In the genomic region with DNA sequence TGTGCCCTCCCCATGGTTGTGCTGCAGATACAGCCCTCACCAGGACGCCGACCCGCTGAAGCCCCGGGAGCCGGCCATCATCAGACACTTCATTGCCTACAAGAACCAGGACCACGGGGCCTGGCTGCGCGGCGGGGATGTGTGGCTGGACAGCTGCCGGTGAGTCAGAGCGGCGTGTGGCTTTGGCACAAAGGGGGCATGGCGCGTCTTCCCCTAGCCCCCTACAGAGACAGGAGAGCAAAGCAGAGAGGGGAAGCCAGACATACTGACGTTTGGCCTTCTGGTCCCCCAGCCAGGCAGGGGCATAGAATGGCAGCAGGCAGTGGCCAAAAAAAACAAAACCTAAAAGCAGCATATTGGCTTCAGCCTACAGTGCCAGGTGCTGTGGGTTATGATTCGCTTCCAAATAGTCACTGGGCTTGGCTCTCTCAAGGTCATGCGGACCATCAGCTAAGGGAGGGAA, we compare ENCODE assay signal across 22 cellular contexts.
DNase-seq lines count a peak whose midpoint lies in the region; FAIRE-seq and TF ChIP-seq lines count a peak whose summit lies in the region.
"Had no signal": no experiment of that assay in that cellular context is flagged by ENCODE, and none has a peak within 500 bp of the region (broad histone marks: within the 10 kb centered on the region; RNA-seq: fewer than 3 reads in every experiment).

No MANE protein-coding gene starts in this region.

- WGBS in H1 (ENCODE audit: extremely low coverage in 1 of 2, insufficient coverage in 1 of 2, insufficient read length in 1 of 2, insufficient replicate concordance in 2 of 2, low coverage in 1 of 2, low lambda C conversion rate in 2 of 2, missing lambda C conversion rate in 1 of 2), 2 experiments = 97% methylated on average over 17 of the region's 17 CpGs; no CpG with 5 or more reads in 1 of the 2 experiments
- 91 to 93% methylated on average over 13 to 17 of the region's 17 CpGs for WGBS in GM23248 (ENCODE audit: low coverage in 1 of 2, low lambda C conversion rate in 2 of 2, missing lambda C conversion rate in 2 of 2), 2 experiments

- DNase-seq in NCI-H1694 treated with DMSO at 0.1 percent for 48 hours (lab: John Stamatoyannopoulos, UW) (peak; percentile 10), NCI-H1694 (lab: John Stamatoyannopoulos, UW) (no peak), SJCRH30 (peak; percentile 28 to 31), H1 (ENCODE audit: low read depth in 1 of 2, low spot score in 2 of 2) (no peak), T-helper 1 cell (no peak), GM23248 (no peak), NCI-H2227 (lab: John Stamatoyannopoulos, UW; ENCODE audit: unreplicated experiment) (no peak)
- DNase-seq: activated CD4-positive, alpha-beta T cell treated with anti-CD3 and anti-CD28 coated beads for 48 hours; activated naive CD4-positive, alpha-beta T cell treated with anti-CD3 and anti-CD28 coated beads for 36 hours; activated T-cell treated with anti-CD3 and anti-CD28 coated beads, Interleukin-2, amount 50 U/mL, for 48 hours; AML-193; amygdala; CD4-positive, alpha-beta memory T cell; NCI-H1417 treated with DMSO at 0.1 percent for 48 hours; NCI-H524; stimulated activated CD4-positive, alpha-beta T cell treated with anti-CD3 and anti-CD28 coated beads, Interleukin-1b, Interleukin-23, amount 100 ng/mL, for 48 hours; T-helper 17 cell had no signal

- no peak overlapping the region for H3K4ac ChIP-seq in H1 (replicated peaks; ENCODE audit: insufficient read length, low read depth, low read length)

- TF ChIP-seq RAD21 in H1 (IDR thresholded peaks at IDR 0.05 in 1 of 2, conservative IDR thresholded peaks at IDR 0.05 in 1 of 2; ENCODE audit: low read depth in 2 of 2, low read length in 2 of 2) = no peak

- no peak overlapping the region for H3K18ac ChIP-seq in H1 (ENCODE audit: extremely low read depth, low read length)

- H2BK120ac ChIP-seq in H1 (replicated peaks; ENCODE audit: low read depth, low read length) = no peak overlapping the region

- no peak overlapping the region for H2BK20ac ChIP-seq in H1 (ENCODE audit: low read length)

- no peak overlapping the region for H4K8ac ChIP-seq in H1 (ENCODE audit: extremely low read depth, insufficient read depth, low read length)

- no peak overlapping the region for H3K4me3 ChIP-seq in SJCRH30
- H3K4me3 ChIP-seq in H1 (ENCODE audit: extremely low read depth in 1 of 4, insufficient read depth in 2 of 4, low read depth in 3 of 4, low read length in 4 of 4) = no peak overlapping the region
- peak overlapping the region; percentile 17 for H3K4me3 ChIP-seq in skeletal muscle satellite cell (ENCODE audit: low read length)
- no peak overlapping the region for H3K4me3 ChIP-seq in GM23248
- H3K4me3 ChIP-seq: dorsolateral prefrontal cortex, neural progenitor cell, skin epidermis had no signal

- no peak for TF ChIP-seq EP300 in H1 (IDR thresholded peaks at IDR 0.05; ENCODE audit: borderline replicate concordance in 1 of 2, low read depth in 2 of 2, low read length in 2 of 2)

- no peak overlapping the region for H3K4me2 ChIP-seq in H1 (ENCODE audit: insufficient read depth in 1 of 2, low read depth in 2 of 2, low read length in 2 of 2)
- peak overlapping the region; percentile 56 for H3K4me2 ChIP-seq in skeletal muscle satellite cell (ENCODE audit: low read length)
- no peak overlapping the region for H3K4me2 ChIP-seq in GM23248 (ENCODE audit: unreplicated experiment)
- H3K4me2 ChIP-seq: neural progenitor cell had no signal

- H2BK5ac ChIP-seq in H1 (ENCODE audit: low read depth, low read length) = no peak overlapping the region

- TF ChIP-seq POLR2A in H1 (IDR thresholded peaks at IDR 0.05; ENCODE audit: control extremely low read depth in 1 of 2, low read depth in 2 of 2, low read length in 2 of 2) = no peak

- no peak overlapping the region for H3K9ac ChIP-seq in H1 (replicated peaks in 1 of 4; ENCODE audit: extremely low read depth in 1 of 4, low read depth in 3 of 4, low read length in 3 of 4)
- no peak overlapping the region for H3K9ac ChIP-seq in skeletal muscle satellite cell (ENCODE audit: low read depth, low read length)
- H3K9ac ChIP-seq in GM23248 = no peak overlapping the region
- H3K9ac ChIP-seq: neural progenitor cell had no signal

- H3K14ac ChIP-seq in H1 (ENCODE audit: insufficient read length) = no peak overlapping the region

- CTCF ChIA-PET in H1 (lab: Charles Lee; ENCODE audit: partially characterized antibody) = interaction anchor here (1.5 to 1.6 kb wide), 3 partner anchors 12 to 52 kb away, joined by 3 to 7 read pairs (median 5); no protein-coding TSS in a partner anchor

- POLR2A ChIA-PET in H1 (lab: Charles Lee; ENCODE audit: partially characterized antibody) = no interaction called here

- H4K20me1 ChIP-seq in H1 (replicated peaks in 1 of 2; ENCODE audit: control insufficient read depth in 1 of 2, insufficient read depth in 2 of 2, low read length in 2 of 2) (no peaks in the 10 kb centered on the region), GM23248 (ENCODE audit: insufficient read depth) (no peaks in the 10 kb centered on the region)

- in situ Hi-C loops in GM23248 (cut with MboI) = no loop called here

- no peak overlapping the region for H2BK15ac ChIP-seq in H1 (ENCODE audit: low read length)

- H3K27ac ChIP-seq in SJCRH30 (peak overlapping the region; percentile 27; the same call in 1 of the 2 replicates), H1 (ENCODE audit: low read depth, low read length) (no peak overlapping the region), GM23248 (no peak overlapping the region)
- H3K27ac ChIP-seq: 22Rv1, neural progenitor cell, skin epidermis had no signal

- H3K4me1 ChIP-seq in SJCRH30 (no peaks in the 10 kb centered on the region), H1 (replicated peaks in 1 of 4; ENCODE audit: control insufficient read depth in 3 of 4, insufficient read depth in 4 of 4, low read length in 3 of 4) (no peaks in the 10 kb centered on the region), skeletal muscle satellite cell (ENCODE audit: control insufficient read depth, insufficient read depth, low read length) (peaks cover 39% of the 10 kb centered on the region), GM23248 (ENCODE audit: insufficient read depth) (peaks cover 16% of the 10 kb centered on the region)
- H3K4me1 ChIP-seq: neural progenitor cell had no signal

- H2AFZ ChIP-seq in H1 (ENCODE audit: low read length) = no peak overlapping the region
- no peak overlapping the region for H2AFZ ChIP-seq in GM23248
- H2AFZ ChIP-seq: neural progenitor cell had no signal

- H3K9me3 ChIP-seq in SJCRH30 (replicated peaks) (no peaks in the 10 kb centered on the region), H1 (ENCODE audit: insufficient read depth in 2 of 2, low read depth in 1 of 2, low read length in 1 of 2) (no peaks in the 10 kb centered on the region), skeletal muscle satellite cell (replicated peaks; ENCODE audit: low read length) (no peaks in the 10 kb centered on the region), GM23248 (ENCODE audit: low read depth) (no peaks in the 10 kb centered on the region)

- no peak overlapping the region for H2AK5ac ChIP-seq in H1 (ENCODE audit: low read depth, low read length)

- H3K9me2 ChIP-seq in GM23248 (ENCODE audit: insufficient read depth) = no peaks in the 10 kb centered on the region

- no peaks in the 10 kb centered on the region for H3K79me2 ChIP-seq in H1 (ENCODE audit: control insufficient read depth in 1 of 2, insufficient read depth in 2 of 2, low read length in 2 of 2)
- no peaks in the 10 kb centered on the region for H3K79me2 ChIP-seq in GM23248 (ENCODE audit: insufficient read depth)

- H3K56ac ChIP-seq in H1 (replicated peaks; ENCODE audit: insufficient read length, low read depth, low read length) = no peak overlapping the region

- no peak overlapping the region for H3K23ac ChIP-seq in H1 (ENCODE audit: insufficient read length)

- H3K36me3 ChIP-seq in SJCRH30 (no peaks in the 10 kb centered on the region), H1 (ENCODE audit: control insufficient read depth in 2 of 4, insufficient read depth in 4 of 4, low read length in 3 of 4) (no peaks in the 10 kb centered on the region), skeletal muscle satellite cell (ENCODE audit: insufficient read depth, low read length) (peaks cover 8% of the 10 kb centered on the region), GM23248 (ENCODE audit: low read depth) (peaks cover 43% of the 10 kb centered on the region)
- H3K36me3 ChIP-seq: neural progenitor cell had no signal

- peaks cover 94% of the 10 kb centered on the region for H3F3A ChIP-seq in GM23248 (ENCODE audit: insufficient read depth)

- 0 out of 2 replicates have a peak overlapping the region, but pooled peaks have one; percentile 39 for H2BK12ac ChIP-seq in H1 (ENCODE audit: low read depth, low read length)

- H4K91ac ChIP-seq in H1 (replicated peaks; ENCODE audit: insufficient read length, low read length) = no peak overlapping the region

- H4K5ac ChIP-seq in H1 (ENCODE audit: insufficient read length, low read depth, low read length) = no peak overlapping the region

- TF ChIP-seq CTCF in H1 (IDR thresholded peaks at IDR 0.05; ENCODE audit: control extremely low read depth in 1 of 3, insufficient read depth in 1 of 3, low read depth in 1 of 3, low read length in 3 of 3) = no peak

- H3K79me1 ChIP-seq in H1 (ENCODE audit: low read depth, low read length) = no peaks in the 10 kb centered on the region

- FAIRE-seq in H1 (lab: Jason Lieb, UNC) = no peak

- H3K23me2 ChIP-seq in H1 (ENCODE audit: low read depth, low read length) = no peaks in the 10 kb centered on the region

- H3K27me3 ChIP-seq in SJCRH30 (no peaks in the 10 kb centered on the region), H1 (replicated peaks in 1 of 4; ENCODE audit: control insufficient read depth in 3 of 4, extremely low read depth in 1 of 4, insufficient read depth in 3 of 4, low read length in 3 of 4) (no peaks in the 10 kb centered on the region; a peak in 1 of 7 replicates), skeletal muscle satellite cell (ENCODE audit: control insufficient read depth, insufficient read depth, low read length) (no peaks in the 10 kb centered on the region), GM23248 (replicated peaks; ENCODE audit: insufficient read depth) (no peaks in the 10 kb centered on the region)
- H3K27me3 ChIP-seq: dorsolateral prefrontal cortex, neural progenitor cell had no signal

TF ChIP-seq in H1, 55 proteins besides CTCF, POLR2A, EP300 and RAD21:
- TF ChIP-seq CBX8 (IDR thresholded peaks at IDR 0.05; ENCODE audit: borderline replicate concordance, low read depth, low read length) = no peak
- no peak for TF ChIP-seq YY1 (IDR thresholded peaks at IDR 0.05; ENCODE audit: low read depth, low read length)

Comparison
In these comparisons a context has a peak if more than half of its experiments do, and no peak if none do; other contexts are left out.
1. DNase-seq: peak in NCI-H1694 treated with DMSO at 0.1 percent for 48 hours (single experiment) and SJCRH30 (2 of 2); none in NCI-H1694 (single experiment), H1 (0 of 2), T-helper 1 cell (0 of 5), GM23248 (single experiment) and NCI-H2227 (single experiment).